8 cellular contexts compared by ENCODE assay signal in the genomic region with DNA sequence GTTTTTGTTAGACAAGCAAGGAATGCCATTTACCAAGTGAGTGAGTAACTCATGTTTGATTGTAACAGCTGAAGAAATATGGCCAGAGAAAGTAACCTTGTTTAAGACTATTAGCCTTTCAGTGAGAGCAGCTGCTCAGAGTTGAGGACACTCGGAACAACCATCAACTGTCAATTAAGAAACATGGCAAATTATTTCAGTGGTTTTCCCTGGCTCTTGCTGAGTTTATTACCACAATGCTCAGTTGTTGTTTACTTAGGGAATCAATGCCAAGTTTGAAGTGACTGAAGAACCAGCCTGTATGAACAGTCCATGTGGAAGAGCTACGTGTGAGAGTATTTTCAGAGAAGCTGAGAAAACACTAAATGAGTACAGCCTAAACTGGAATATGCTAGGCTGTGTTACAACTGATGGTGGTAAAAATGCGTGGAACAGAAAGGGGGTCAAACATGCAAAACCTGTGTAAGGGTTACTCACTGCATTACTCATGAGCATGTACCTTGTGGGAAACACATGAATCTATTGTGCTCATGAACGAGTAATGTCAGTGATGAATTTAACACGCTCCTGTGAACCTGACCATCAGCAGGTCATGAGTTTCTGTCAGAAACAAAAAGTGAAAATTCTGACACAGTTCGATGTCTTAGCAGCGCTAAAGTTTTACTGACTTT. TPM values are rescaled to one million over a fixed set of nuclear protein-coding genes. Genes with fewer than 3 reads are reported as not detected.
DNase-seq lines count a peak whose midpoint lies in the region; ATAC-seq and TF ChIP-seq lines count a peak whose summit lies in the region.

No MANE protein-coding gene starts in this region.

- H3K9me3 Mint-ChIP-seq in activated T-helper 17 cell treated with anti-CD3 and anti-CD28 coated beads, Interleukin-2, amount 50 U/mL, for 72 hours: no peaks in the 10 kb centered on the region

- H3K27ac Mint-ChIP-seq in activated T-helper 17 cell treated with anti-CD3 and anti-CD28 coated beads, Interleukin-2, amount 50 U/mL, for 72 hours: peak overlapping the region; percentile 84

- H3K4me3 ChIP-seq in kidney epithelial cell (ENCODE audit: low read depth, low read length): no peak overlapping the region

- H3K36me3 ChIP-seq in kidney epithelial cell (ENCODE audit: control insufficient read depth, insufficient read depth, low read length): no peaks in the 10 kb centered on the region

- H3K4me1 Mint-ChIP-seq in activated T-helper 17 cell treated with anti-CD3 and anti-CD28 coated beads, Interleukin-2, amount 50 U/mL, for 72 hours: peaks cover 43% of the 10 kb centered on the region

- peak; percentile 93 for DNase-seq in ELR (ENCODE audit: low read depth)
- DNase-seq in kidney epithelial cell (ENCODE audit: low read depth): peak; percentile 82
- DNase-seq in SW 1271 (lab: John Stamatoyannopoulos, UW): no peak
- no peak for DNase-seq in ureter (ENCODE audit: low spot score)
- no peak for DNase-seq in activated CD4-positive, CD25-positive, alpha-beta regulatory T cell (lab: John Stamatoyannopoulos, UW)

- H3K4me3 Mint-ChIP-seq in activated T-helper 17 cell treated with anti-CD3 and anti-CD28 coated beads, Interleukin-2, amount 50 U/mL, for 72 hours: peak overlapping the region; percentile 82

- no peak for TF ChIP-seq CTCF in kidney epithelial cell (IDR thresholded peaks at IDR 0.05; ENCODE audit: insufficient read depth, low read length, poor library complexity, severe bottlenecking)

- no peaks in the 10 kb centered on the region for H3K27me3 Mint-ChIP-seq in activated T-helper 17 cell treated with anti-CD3 and anti-CD28 coated beads, Interleukin-2, amount 50 U/mL, for 72 hours

- no peaks in the 10 kb centered on the region for H3K27me3 ChIP-seq in kidney epithelial cell (ENCODE audit: control insufficient read depth, insufficient read depth, low read length)

- peaks cover 89% of the 10 kb centered on the region for H3K36me3 Mint-ChIP-seq in activated T-helper 17 cell treated with anti-CD3 and anti-CD28 coated beads, Interleukin-2, amount 50 U/mL, for 72 hours (ENCODE audit: low read depth)

- ATAC-seq in GM19452 (IDR thresholded peaks at IDR 0.05; ENCODE audit: unreplicated experiment) (peak; percentile 85), HG03432 (IDR thresholded peaks at IDR 0.05; ENCODE audit: unreplicated experiment) (peak; percentile 85)
- peak; percentile 81 for ATAC-seq in activated T-helper 17 cell treated with anti-CD3 and anti-CD28 coated beads, Interleukin-2, amount 50 U/mL, for 72 hours (replicated peaks)

RNA-seq across cellular contexts. Expression of a gene that starts 33.7 kb away (rescaled TPM):
- total RNA-seq in activated T-helper 17 cell treated with anti-CD3 and anti-CD28 coated beads, Interleukin-2, amount 50 U/mL, for 72 hours: 10 to 100 TPM; 63.9 to 65.1 TPM
- total RNA-seq in kidney epithelial cell (73.7 and 75.0 TPM in 2 replicates), ureter (48.1 TPM)

Comparison
In these comparisons a context has a peak if more than half of its experiments do, and no peak if none do; other contexts are left out.
1. DNase-seq: peak in ELR (single experiment) and kidney epithelial cell (single experiment); none in SW 1271 (0 of 2), ureter (single experiment) and activated CD4-positive, CD25-positive, alpha-beta regulatory T cell (0 of 4).
2. Peak in every context shown above with its lines, with median percentiles within 50 percentile points of each other: ATAC-seq.